In the genomic region with DNA sequence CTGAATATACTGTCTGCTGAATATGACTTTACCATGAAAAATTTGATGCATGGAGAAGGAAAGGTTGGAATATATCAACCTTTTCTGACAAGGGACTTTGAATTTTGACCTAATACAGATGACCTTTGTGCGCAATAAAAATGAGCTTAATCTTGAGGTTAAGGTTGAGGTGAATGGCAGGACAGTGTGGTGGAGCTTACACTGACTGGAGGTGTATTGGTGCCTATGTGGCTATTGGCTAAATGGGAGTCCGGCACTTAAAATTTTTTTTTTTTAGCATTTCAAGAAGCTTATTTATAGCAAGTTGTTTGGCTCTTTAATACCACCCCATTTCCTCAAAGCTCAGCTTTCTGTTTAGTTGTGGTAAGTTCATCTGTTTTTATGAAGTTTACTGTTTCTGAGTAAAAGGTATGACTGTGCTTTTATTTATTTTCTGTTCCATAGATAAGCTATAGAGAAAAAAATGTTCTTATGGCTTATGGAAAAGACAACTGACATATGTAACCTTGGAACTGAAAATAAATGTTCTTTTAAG, we compare ENCODE assay signal across 17 cellular contexts. TPM values are rescaled to one million over a fixed set of nuclear protein-coding genes. Genes with fewer than 3 reads are reported as not detected.
DNase-seq lines count a peak whose midpoint lies in the region; ATAC-seq, FAIRE-seq and TF ChIP-seq lines count a peak whose summit lies in the region.
"Had no signal": no experiment of that assay in that cellular context is flagged by ENCODE, and none has a peak within 500 bp of the region (broad histone marks: within the 10 kb centered on the region; RNA-seq: fewer than 3 reads in every experiment).

No MANE protein-coding gene starts in this region.

- POLR2A ChIA-PET in PC-3 (lab: Charles Lee; ENCODE audit: unreplicated experiment) = interaction anchor here (0.6 kb wide), 4 partner anchors 15 to 1112 kb away, joined by 3 to 5 read pairs (median 4); partner anchors contain the start of gene CDIN1

- H3K79me2 ChIP-seq in PC-3 (ENCODE audit: low read length) = peaks cover 36% of the 10 kb centered on the region

- peak; percentile 67 for FAIRE-seq in GM12892 (lab: Jason Lieb, UNC)
- FAIRE-seq: H54 had no signal

- H3K4me1 ChIP-seq in BLaER1 (peaks cover 6% of the 10 kb centered on the region; the same call in 1 of the 2 replicates), PC-3 (ENCODE audit: insufficient read depth, low read length) (peaks cover 68% of the 10 kb centered on the region)

- H3K36me3 ChIP-seq in BLaER1 (0 out of 2 replicates have a peak, but pooled peaks cover 4% of the 10 kb centered on the region), PC-3 (ENCODE audit: low read depth, low read length) (no peaks in the 10 kb centered on the region)
- H3K36me3 ChIP-seq: SJSA1 had no signal

- H3K27ac ChIP-seq in BLaER1 = no peak overlapping the region
- 0 out of 2 replicates have a peak overlapping the region, but pooled peaks have one; percentile 1 for H3K27ac ChIP-seq in PC-3 (ENCODE audit: low read length)
- H3K27ac ChIP-seq: SJSA1 had no signal

- H3K9me3 ChIP-seq in BLaER1 = peaks cover 10% of the 10 kb centered on the region
- no peaks in the 10 kb centered on the region for H3K9me3 ChIP-seq in PC-3 (ENCODE audit: low read length)
- H3K9me3 ChIP-seq: SJSA1 had no signal

- ATAC-seq in PC-3 (peak; percentile 26), left ventricle myocardium superior (peak; percentile 48)

- H3K9me2 ChIP-seq in PC-3 (replicated peaks; ENCODE audit: low read length) = no peaks in the 10 kb centered on the region

- DNase-seq in GM12892 (ENCODE audit: insufficient read length) (no peak), PC-3 (peak; percentile 76), left ventricle myocardium superior (no peak), cortex of kidney (lab: John Stamatoyannopoulos, UW) (no peak), NCI-H1436 (lab: John Stamatoyannopoulos, UW) (no peak)
- DNase-seq in activated CD4-positive, alpha-beta T cell treated with anti-CD3 and anti-CD28 coated beads, Interleukin-2, amount 50 U/mL, for 4 hours = no peak
- DNase-seq: C1 segment of cervical spinal cord; CD8-positive, alpha-beta memory T cell; DMS53; EL; MV-4-11; NCI-H2029; NCI-H345; NCI-H524 treated with DMSO at 0.1 percent for 48 hours had no signal

- no peak for TF ChIP-seq CTCF in PC-3 (conservative IDR thresholded peaks at IDR 0.05; ENCODE audit: low read depth, low read length)

- 0 out of 2 replicates have a peak overlapping the region, but pooled peaks have one; percentile 2 for H3K4me2 ChIP-seq in BLaER1
- H3K4me2 ChIP-seq in PC-3 (ENCODE audit: low read length) = peak overlapping the region; percentile 11

- intact Hi-C loops in PC-3 (cut with micrococcal nuclease) (loop anchor here (5.0 kb wide), 4 partner anchors 92 to 1293 kb away; no protein-coding TSS in a partner anchor), left ventricle myocardium superior (cut with micrococcal nuclease) (no loop called here)

- H3K27me3 ChIP-seq in BLaER1 = no peaks in the 10 kb centered on the region
- no peaks in the 10 kb centered on the region for H3K27me3 ChIP-seq in PC-3 (ENCODE audit: low read length)
- H3K27me3 ChIP-seq: SJSA1 had no signal

- no peak overlapping the region for H2AFZ ChIP-seq in PC-3 (ENCODE audit: low read length)

- CTCF ChIA-PET in PC-3 (lab: Charles Lee) = no interaction called here

- no TSS peak for BruUV-seq in PC-3 (replicated peaks; lab: Mats Ljungman, UMichigan)

- H4K20me1 ChIP-seq in BLaER1 = no peaks in the 10 kb centered on the region
- H4K20me1 ChIP-seq in PC-3 (ENCODE audit: low read length) = no peaks in the 10 kb centered on the region

- no peak overlapping the region for H3K4me3 ChIP-seq in BLaER1
- H3K4me3 ChIP-seq in PC-3 (ENCODE audit: low read length) = no peak overlapping the region
- H3K4me3 ChIP-seq: SJSA1 had no signal

- no peak for TF ChIP-seq POLR2A in GM12892 (IDR thresholded peaks at IDR 0.05; ENCODE audit: low read depth, low read length)

- H3F3A ChIP-seq in PC-3 (ENCODE audit: low read length, unreplicated experiment) = peaks cover 13% of the 10 kb centered on the region

- H3K9ac ChIP-seq in BLaER1 (no peak overlapping the region), PC-3 (ENCODE audit: low read length) (no peak overlapping the region)

RNA-seq across cellular contexts. Expression of gene CDIN1, which starts 15.2 kb away (rescaled TPM):
- 6.4 TPM for polyA plus RNA-seq in GM12892 (2012; ENCODE audit: missing spikeins)
- total RNA-seq in PC-3 (2014; rRNA removed) (12.4 and 14.2 TPM in 2 replicates), left ventricle myocardium superior (113 TPM)
